In the genomic region with DNA sequence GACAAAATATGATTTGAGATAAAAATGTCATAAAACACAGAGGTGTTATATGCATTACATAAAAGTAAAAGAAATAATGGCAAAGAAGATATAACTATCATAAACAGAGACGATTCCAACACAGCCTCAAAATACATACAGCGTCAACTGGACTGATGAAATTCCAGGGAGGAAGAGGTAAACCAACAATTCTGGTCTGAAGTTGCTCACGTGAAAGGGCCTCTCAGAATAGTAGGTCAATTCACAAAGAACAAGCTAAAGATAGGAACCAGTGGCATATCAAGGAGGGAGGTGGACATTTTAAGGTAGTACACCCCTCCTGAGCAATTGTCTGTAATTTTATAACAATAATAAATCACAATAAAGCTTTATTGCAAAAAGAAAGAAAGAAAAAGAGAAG, we compare ENCODE assay signal across 1 cellular context.
TF ChIP-seq lines count a peak whose summit lies in the region.

No MANE protein-coding gene starts in this region.

TF ChIP-seq in H1, 55 proteins besides CTCF, POLR2A, EP300 and RAD21:
- TF ChIP-seq RNF2 (IDR thresholded peaks at IDR 0.05; ENCODE audit: borderline replicate concordance, low read depth, low read length, missing control alignments, poor library complexity, severe bottlenecking): no peak
- TF ChIP-seq JUND (IDR thresholded peaks at IDR 0.05; ENCODE audit: low read length): no peak
- TF ChIP-seq HDAC6 (IDR thresholded peaks at IDR 0.05; ENCODE audit: low read depth, low read length): no peak
- no peak for TF ChIP-seq BRCA1 (IDR thresholded peaks at IDR 0.05; ENCODE audit: low read depth, low read length)
- TF ChIP-seq KDM4A (IDR thresholded peaks at IDR 0.05; ENCODE audit: low read depth, low read length, severe bottlenecking): no peak
- no peak for TF ChIP-seq NRF1 (IDR thresholded peaks at IDR 0.05; ENCODE audit: low read depth, low read length)
- TF ChIP-seq, protein P1, sequence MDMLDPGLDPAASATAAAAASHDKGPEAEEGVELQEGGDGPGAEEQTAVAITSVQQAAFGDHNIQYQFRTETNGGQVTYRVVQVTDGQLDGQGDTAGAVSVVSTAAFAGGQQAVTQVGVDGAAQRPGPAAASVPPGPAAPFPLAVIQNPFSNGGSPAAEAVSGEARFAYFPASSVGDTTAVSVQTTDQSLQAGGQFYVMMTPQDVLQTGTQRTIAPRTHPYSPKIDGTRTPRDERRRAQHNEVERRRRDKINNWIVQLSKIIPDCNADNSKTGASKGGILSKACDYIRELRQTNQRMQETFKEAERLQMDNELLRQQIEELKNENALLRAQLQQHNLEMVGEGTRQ (IDR thresholded peaks at IDR 0.05; ENCODE audit: low read length): no peak
- no peak for TF ChIP-seq TCF12 (IDR thresholded peaks at IDR 0.05; ENCODE audit: low read depth, low read length)
- no peak for TF ChIP-seq TAF1 (IDR thresholded peaks at IDR 0.05; ENCODE audit: low read depth, low read length)
- TF ChIP-seq MAFK (IDR thresholded peaks at IDR 0.05; ENCODE audit: low read depth, low read length): no peak
- TF ChIP-seq TBP (IDR thresholded peaks at IDR 0.05; ENCODE audit: low read depth, low read length): no peak
- TF ChIP-seq, protein P2, sequence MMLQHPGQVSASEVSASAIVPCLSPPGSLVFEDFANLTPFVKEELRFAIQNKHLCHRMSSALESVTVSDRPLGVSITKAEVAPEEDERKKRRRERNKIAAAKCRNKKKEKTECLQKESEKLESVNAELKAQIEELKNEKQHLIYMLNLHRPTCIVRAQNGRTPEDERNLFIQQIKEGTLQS (IDR thresholded peaks at IDR 0.05; ENCODE audit: insufficient read depth, low read depth, low read length): no peak
- no peak for TF ChIP-seq SAP30 (IDR thresholded peaks at IDR 0.05; ENCODE audit: insufficient read depth, insufficient replicate concordance, low read length)
- no peak for TF ChIP-seq CHD1 (IDR thresholded peaks at IDR 0.05; ENCODE audit: low read depth, low read length)
- TF ChIP-seq SRF (IDR thresholded peaks at IDR 0.05; ENCODE audit: low read depth, low read length): no peak
- TF ChIP-seq, protein P3, sequence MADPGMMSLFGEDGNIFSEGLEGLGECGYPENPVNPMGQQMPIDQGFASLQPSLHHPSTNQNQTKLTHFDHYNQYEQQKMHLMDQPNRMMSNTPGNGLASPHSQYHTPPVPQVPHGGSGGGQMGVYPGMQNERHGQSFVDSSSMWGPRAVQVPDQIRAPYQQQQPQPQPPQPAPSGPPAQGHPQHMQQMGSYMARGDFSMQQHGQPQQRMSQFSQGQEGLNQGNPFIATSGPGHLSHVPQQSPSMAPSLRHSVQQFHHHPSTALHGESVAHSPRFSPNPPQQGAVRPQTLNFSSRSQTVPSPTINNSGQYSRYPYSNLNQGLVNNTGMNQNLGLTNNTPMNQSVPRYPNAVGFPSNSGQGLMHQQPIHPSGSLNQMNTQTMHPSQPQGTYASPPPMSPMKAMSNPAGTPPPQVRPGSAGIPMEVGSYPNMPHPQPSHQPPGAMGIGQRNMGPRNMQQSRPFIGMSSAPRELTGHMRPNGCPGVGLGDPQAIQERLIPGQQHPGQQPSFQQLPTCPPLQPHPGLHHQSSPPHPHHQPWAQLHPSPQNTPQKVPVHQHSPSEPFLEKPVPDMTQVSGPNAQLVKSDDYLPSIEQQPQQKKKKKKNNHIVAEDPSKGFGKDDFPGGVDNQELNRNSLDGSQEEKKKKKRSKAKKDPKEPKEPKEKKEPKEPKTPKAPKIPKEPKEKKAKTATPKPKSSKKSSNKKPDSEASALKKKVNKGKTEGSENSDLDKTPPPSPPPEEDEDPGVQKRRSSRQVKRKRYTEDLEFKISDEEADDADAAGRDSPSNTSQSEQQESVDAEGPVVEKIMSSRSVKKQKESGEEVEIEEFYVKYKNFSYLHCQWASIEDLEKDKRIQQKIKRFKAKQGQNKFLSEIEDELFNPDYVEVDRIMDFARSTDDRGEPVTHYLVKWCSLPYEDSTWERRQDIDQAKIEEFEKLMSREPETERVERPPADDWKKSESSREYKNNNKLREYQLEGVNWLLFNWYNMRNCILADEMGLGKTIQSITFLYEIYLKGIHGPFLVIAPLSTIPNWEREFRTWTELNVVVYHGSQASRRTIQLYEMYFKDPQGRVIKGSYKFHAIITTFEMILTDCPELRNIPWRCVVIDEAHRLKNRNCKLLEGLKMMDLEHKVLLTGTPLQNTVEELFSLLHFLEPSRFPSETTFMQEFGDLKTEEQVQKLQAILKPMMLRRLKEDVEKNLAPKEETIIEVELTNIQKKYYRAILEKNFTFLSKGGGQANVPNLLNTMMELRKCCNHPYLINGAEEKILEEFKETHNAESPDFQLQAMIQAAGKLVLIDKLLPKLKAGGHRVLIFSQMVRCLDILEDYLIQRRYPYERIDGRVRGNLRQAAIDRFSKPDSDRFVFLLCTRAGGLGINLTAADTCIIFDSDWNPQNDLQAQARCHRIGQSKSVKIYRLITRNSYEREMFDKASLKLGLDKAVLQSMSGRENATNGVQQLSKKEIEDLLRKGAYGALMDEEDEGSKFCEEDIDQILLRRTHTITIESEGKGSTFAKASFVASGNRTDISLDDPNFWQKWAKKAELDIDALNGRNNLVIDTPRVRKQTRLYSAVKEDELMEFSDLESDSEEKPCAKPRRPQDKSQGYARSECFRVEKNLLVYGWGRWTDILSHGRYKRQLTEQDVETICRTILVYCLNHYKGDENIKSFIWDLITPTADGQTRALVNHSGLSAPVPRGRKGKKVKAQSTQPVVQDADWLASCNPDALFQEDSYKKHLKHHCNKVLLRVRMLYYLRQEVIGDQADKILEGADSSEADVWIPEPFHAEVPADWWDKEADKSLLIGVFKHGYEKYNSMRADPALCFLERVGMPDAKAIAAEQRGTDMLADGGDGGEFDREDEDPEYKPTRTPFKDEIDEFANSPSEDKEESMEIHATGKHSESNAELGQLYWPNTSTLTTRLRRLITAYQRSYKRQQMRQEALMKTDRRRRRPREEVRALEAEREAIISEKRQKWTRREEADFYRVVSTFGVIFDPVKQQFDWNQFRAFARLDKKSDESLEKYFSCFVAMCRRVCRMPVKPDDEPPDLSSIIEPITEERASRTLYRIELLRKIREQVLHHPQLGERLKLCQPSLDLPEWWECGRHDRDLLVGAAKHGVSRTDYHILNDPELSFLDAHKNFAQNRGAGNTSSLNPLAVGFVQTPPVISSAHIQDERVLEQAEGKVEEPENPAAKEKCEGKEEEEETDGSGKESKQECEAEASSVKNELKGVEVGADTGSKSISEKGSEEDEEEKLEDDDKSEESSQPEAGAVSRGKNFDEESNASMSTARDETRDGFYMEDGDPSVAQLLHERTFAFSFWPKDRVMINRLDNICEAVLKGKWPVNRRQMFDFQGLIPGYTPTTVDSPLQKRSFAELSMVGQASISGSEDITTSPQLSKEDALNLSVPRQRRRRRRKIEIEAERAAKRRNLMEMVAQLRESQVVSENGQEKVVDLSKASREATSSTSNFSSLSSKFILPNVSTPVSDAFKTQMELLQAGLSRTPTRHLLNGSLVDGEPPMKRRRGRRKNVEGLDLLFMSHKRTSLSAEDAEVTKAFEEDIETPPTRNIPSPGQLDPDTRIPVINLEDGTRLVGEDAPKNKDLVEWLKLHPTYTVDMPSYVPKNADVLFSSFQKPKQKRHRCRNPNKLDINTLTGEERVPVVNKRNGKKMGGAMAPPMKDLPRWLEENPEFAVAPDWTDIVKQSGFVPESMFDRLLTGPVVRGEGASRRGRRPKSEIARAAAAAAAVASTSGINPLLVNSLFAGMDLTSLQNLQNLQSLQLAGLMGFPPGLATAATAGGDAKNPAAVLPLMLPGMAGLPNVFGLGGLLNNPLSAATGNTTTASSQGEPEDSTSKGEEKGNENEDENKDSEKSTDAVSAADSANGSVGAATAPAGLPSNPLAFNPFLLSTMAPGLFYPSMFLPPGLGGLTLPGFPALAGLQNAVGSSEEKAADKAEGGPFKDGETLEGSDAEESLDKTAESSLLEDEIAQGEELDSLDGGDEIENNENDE (IDR thresholded peaks at IDR 0.05; ENCODE audit: insufficient replicate concordance, low read length): no peak
TF ChIP-seq in H1: peak in this region for 0.
